Comparison of ENCODE assay signal across 23 cellular contexts in genomic region chr5:111673896-111674626, GRCh38.
"Had no signal": no experiment of that assay in that cellular context is flagged by ENCODE, and none has a peak within 500 bp of the region (broad histone marks: within the 10 kb centered on the region; RNA-seq: fewer than 3 reads in every experiment).

No MANE protein-coding gene starts in this region.

- H3K36me3 Mint-ChIP-seq: activated naive CD4-positive, alpha-beta T cell treated with anti-CD3 and anti-CD28 coated beads, Interleukin-2, amount 50 U/mL, for 72 hours; brain; naive thymus-derived CD4-positive, alpha-beta T cell; neural progenitor cell; type B pancreatic cell had no signal

- H3K4me1 Mint-ChIP-seq: activated CD4-positive, alpha-beta memory T cell treated with anti-CD3 and anti-CD28 coated beads, Interleukin-2, amount 10 ng/mL, durations not matched to agents 7 days and 5 days; activated CD4-positive, alpha-beta T cell treated with anti-CD3 and anti-CD28 coated beads, Interleukin-2, amount 10 ng/mL, durations not matched to agents 24 days and 14 days; activated T-helper 17 cell treated with anti-CD3 and anti-CD28 coated beads, Interleukin-2, amount 50 U/mL, for 72 hours; naive thymus-derived CD4-positive, alpha-beta T cell; neural progenitor cell had no signal

- H3K9ac ChIP-seq: neural progenitor cell had no signal

- H2AFZ ChIP-seq: neural progenitor cell had no signal

- H3K27ac Mint-ChIP-seq: activated CD4-positive, alpha-beta memory T cell treated with anti-CD3 and anti-CD28 coated beads, Interleukin-2, amount 10 ng/mL, durations not matched to agents 7 days and 5 days; activated CD4-positive, alpha-beta T cell treated with anti-CD3 and anti-CD28 coated beads, Interleukin-2, amount 10 ng/mL, durations not matched to agents 24 days and 14 days; activated T-helper 17 cell treated with anti-CD3 and anti-CD28 coated beads, Interleukin-2, amount 50 U/mL, for 72 hours; naive thymus-derived CD4-positive, alpha-beta T cell; neural progenitor cell; type B pancreatic cell had no signal

- H3K4me3 ChIP-seq: heart left ventricle, lower lobe of right lung, spleen, testis, vagina had no signal

- FAIRE-seq: colon, islet of Langerhans had no signal

- DNase-seq: activated CD4-positive, alpha-beta memory T cell treated with anti-CD3 and anti-CD28 coated beads, Interleukin-2, amount 10 ng/mL, durations not matched to agents 7 days and 5 days; activated CD4-positive, alpha-beta T cell treated with anti-CD3 and anti-CD28 coated beads, Interleukin-2, amount 10 ng/mL, durations not matched to agents 24 days and 14 days; aorta; central memory CD4-positive, alpha-beta T cell; effector memory CD4-positive, alpha-beta T cell; heart left ventricle; lower lobe of right lung; naive thymus-derived CD4-positive, alpha-beta T cell; retina; spleen; stimulated activated CD4-positive, alpha-beta T cell treated with anti-CD3 and anti-CD28 coated beads, Interleukin-4, amount 100 ng/mL, for 1 hour; stimulated activated naive CD4-positive, alpha-beta T cell; testis had no signal

- H3K27me3 ChIP-seq: heart left ventricle, neural progenitor cell, spleen, testis, vagina had no signal

- H3K9me3 Mint-ChIP-seq: activated CD4-positive, alpha-beta memory T cell treated with anti-CD3 and anti-CD28 coated beads, Interleukin-2, amount 10 ng/mL, durations not matched to agents 7 days and 5 days; activated naive CD4-positive, alpha-beta T cell treated with anti-CD3 and anti-CD28 coated beads, Interleukin-2, amount 50 U/mL, for 72 hours; activated T-helper 17 cell treated with anti-CD3 and anti-CD28 coated beads, Interleukin-2, amount 50 U/mL, for 72 hours; brain; neural progenitor cell; type B pancreatic cell had no signal

- H3K27ac ChIP-seq: heart left ventricle, lower lobe of right lung, spleen, testis, vagina, VCaP had no signal

- H3K4me3 Mint-ChIP-seq: activated CD4-positive, alpha-beta memory T cell treated with anti-CD3 and anti-CD28 coated beads, Interleukin-2, amount 10 ng/mL, durations not matched to agents 7 days and 5 days; activated CD4-positive, alpha-beta T cell treated with anti-CD3 and anti-CD28 coated beads, Interleukin-2, amount 10 ng/mL, durations not matched to agents 24 days and 14 days; activated T-helper 17 cell treated with anti-CD3 and anti-CD28 coated beads, Interleukin-2, amount 50 U/mL, for 72 hours; naive thymus-derived CD4-positive, alpha-beta T cell; neural progenitor cell; type B pancreatic cell had no signal

- H3K4me1 ChIP-seq: lower lobe of right lung, spleen, testis, vagina had no signal

- H3K36me3 ChIP-seq: heart left ventricle, lower lobe of right lung, neural progenitor cell, spleen, vagina had no signal

- H3K9me3 ChIP-seq: heart left ventricle, lower lobe of right lung, spleen, testis, vagina had no signal

- ATAC-seq: activated CD4-positive, CD25-positive, alpha-beta regulatory T cell treated with anti-CD3 and anti-CD28 coated beads, Interleukin-2, amount 50 U/mL, for 24 hours; activated naive CD4-positive, alpha-beta T cell treated with anti-CD3 and anti-CD28 coated beads, Interleukin-2, amount 50 U/mL, for 72 hours; activated T-helper 17 cell treated with anti-CD3 and anti-CD28 coated beads, Interleukin-2, amount 50 U/mL, for 72 hours; heart left ventricle; lower lobe of right lung; naive thymus-derived CD4-positive, alpha-beta T cell had no signal

- H3K27me3 Mint-ChIP-seq: brain had no signal
